23 cellular contexts compared by ENCODE assay signal in genomic region chr14:68508581-68508980, GRCh38.
A peak's percentile ranks its signal among the peaks of the same experiment; 100 is the strongest.
DNase-seq lines count a peak whose midpoint lies in the region; ATAC-seq and TF ChIP-seq lines count a peak whose summit lies in the region.
"Had no signal": no experiment of that assay in that cellular context is flagged by ENCODE, and none has a peak within 500 bp of the region (broad histone marks: within the 10 kb centered on the region; RNA-seq: fewer than 3 reads in every experiment).

No MANE protein-coding gene starts in this region.

- H3K4me2 ChIP-seq in trophoblast cell (ENCODE audit: low read length): no peak overlapping the region

- TF ChIP-seq POLR2A in vagina (IDR thresholded peaks at IDR 0.05): no peak

- H2BK120ac ChIP-seq in trophoblast cell (ENCODE audit: insufficient read depth, low read length, poor library complexity): peak overlapping the region; percentile 62

- peaks cover 4% of the 10 kb centered on the region for H3K79me2 ChIP-seq in trophoblast cell (ENCODE audit: control insufficient read depth, insufficient read depth, low read length, poor library complexity)

- H3K18ac ChIP-seq in trophoblast cell (ENCODE audit: low read length): peak overlapping the region; percentile 24

- peak overlapping the region; percentile 34 for H2BK5ac ChIP-seq in trophoblast cell (ENCODE audit: low read depth, low read length, poor library complexity)

- peak overlapping the region; percentile 70 for H3K27ac Mint-ChIP-seq in activated naive CD4-positive, alpha-beta T cell treated with anti-CD3 and anti-CD28 coated beads, Interleukin-2, amount 50 U/mL, for 24 hours
- no peak overlapping the region for H3K27ac Mint-ChIP-seq in activated naive CD4-positive, alpha-beta T cell treated with anti-CD3 and anti-CD28 coated beads, Interleukin-2, amount 10 ng/mL, durations not matched to agents 7 days and 5 days
- H3K27ac Mint-ChIP-seq: activated CD4-positive, alpha-beta memory T cell treated with anti-CD3 and anti-CD28 coated beads, Interleukin-2, amount 10 ng/mL, durations not matched to agents 7 days and 5 days; activated T-cell treated with anti-CD3 and anti-CD28 coated beads, Interleukin-2, amount 50 U/mL, for 24 hours had no signal

- peak overlapping the region; percentile 6 for H2AK5ac ChIP-seq in trophoblast cell (ENCODE audit: low read length)

- no peak overlapping the region for H3K4me3 Mint-ChIP-seq in activated naive CD4-positive, alpha-beta T cell treated with anti-CD3 and anti-CD28 coated beads, Interleukin-2, amount 50 U/mL, for 24 hours
- no peak overlapping the region for H3K4me3 Mint-ChIP-seq in activated naive CD4-positive, alpha-beta T cell treated with anti-CD3 and anti-CD28 coated beads, Interleukin-2, amount 10 ng/mL, durations not matched to agents 7 days and 5 days
- H3K4me3 Mint-ChIP-seq: activated CD4-positive, alpha-beta memory T cell treated with anti-CD3 and anti-CD28 coated beads, Interleukin-2, amount 10 ng/mL, durations not matched to agents 7 days and 5 days; activated T-cell treated with anti-CD3 and anti-CD28 coated beads, Interleukin-2, amount 50 U/mL, for 24 hours; CD14-positive monocyte had no signal

- no peak for DNase-seq in activated naive CD4-positive, alpha-beta T cell treated with anti-CD3 and anti-CD28 coated beads, Interleukin-2, amount 10 ng/mL, durations not matched to agents 7 days and 5 days
- DNase-seq in ecto neural progenitor cell (ENCODE audit: low spot score): peak; percentile 21
- no peak for DNase-seq in trophoblast cell
- peak in 1 of 2 donors; percentile 87 for DNase-seq in vagina (ENCODE audit: extremely low spot score in 2 of 2)
- DNase-seq in NCI-H446 treated with DMSO at 0.1 percent for 48 hours (lab: John Stamatoyannopoulos, UW): no peak
- DNase-seq in SW 1271 (lab: John Stamatoyannopoulos, UW): no peak
- DNase-seq: activated CD4-positive, alpha-beta memory T cell treated with anti-CD3 and anti-CD28 coated beads, Interleukin-2, amount 10 ng/mL, durations not matched to agents 7 days and 5 days; activated naive CD4-positive, alpha-beta T cell treated with anti-CD3 and anti-CD28 coated beads, Interleukin-2, amount 50 U/mL, for 16 hours; activated T-cell treated with anti-CD3 and anti-CD28 coated beads, Interleukin-2, amount 50 U/mL, for 24 hours; cerebellar nuclear complex; DMS79; effector memory CD8-positive, alpha-beta T cell; Karpas-422; NCI-H1092; NCI-H2081 treated with DMSO at 0.1 percent for 48 hours; NCI-H526 treated with DMSO at 0.1 percent for 48 hours; SHP77 treated with DMSO at 0.1 percent for 48 hours; stimulated activated naive CD4-positive, alpha-beta T cell treated with Interleukin-2 at 50 U/mL for 16 hours; upper lobe of left lung had no signal

- ATAC-seq in GM18873 (IDR thresholded peaks at IDR 0.05; ENCODE audit: low FRiP score, unreplicated experiment): no peak

- no peak overlapping the region for H3K9ac ChIP-seq in trophoblast cell (ENCODE audit: low read length)

- no peak overlapping the region for H3K23ac ChIP-seq in trophoblast cell (ENCODE audit: low read length)

- H4K12ac ChIP-seq in trophoblast cell (ENCODE audit: low read depth, low read length): no peak overlapping the region

- no peaks in the 10 kb centered on the region for H3K27me3 Mint-ChIP-seq in activated naive CD4-positive, alpha-beta T cell treated with anti-CD3 and anti-CD28 coated beads, Interleukin-2, amount 50 U/mL, for 24 hours
- peaks cover 11% of the 10 kb centered on the region for H3K27me3 Mint-ChIP-seq in activated naive CD4-positive, alpha-beta T cell treated with anti-CD3 and anti-CD28 coated beads, Interleukin-2, amount 10 ng/mL, durations not matched to agents 7 days and 5 days
- H3K27me3 Mint-ChIP-seq: activated CD4-positive, alpha-beta memory T cell treated with anti-CD3 and anti-CD28 coated beads, Interleukin-2, amount 10 ng/mL, durations not matched to agents 7 days and 5 days; activated T-cell treated with anti-CD3 and anti-CD28 coated beads, Interleukin-2, amount 50 U/mL, for 24 hours; effector memory CD8-positive, alpha-beta T cell had no signal

- no CpG with 5 or more reads among the region's 2 CpGs for WGBS in trophoblast cell (ENCODE audit: extremely low coverage, insufficient coverage, insufficient read length)

- H3K14ac ChIP-seq in trophoblast cell (ENCODE audit: low read length): peak overlapping the region; percentile 18

- H3K4me1 Mint-ChIP-seq in activated naive CD4-positive, alpha-beta T cell treated with anti-CD3 and anti-CD28 coated beads, Interleukin-2, amount 50 U/mL, for 24 hours: peaks cover 84% of the 10 kb centered on the region
- peaks cover 42% of the 10 kb centered on the region for H3K4me1 Mint-ChIP-seq in activated naive CD4-positive, alpha-beta T cell treated with anti-CD3 and anti-CD28 coated beads, Interleukin-2, amount 10 ng/mL, durations not matched to agents 7 days and 5 days

- no peak overlapping the region for H3K4ac ChIP-seq in trophoblast cell (ENCODE audit: low read depth, low read length)

- H3K4me3 ChIP-seq in trophoblast cell (ENCODE audit: low read depth, low read length): no peak overlapping the region
- H3K4me3 ChIP-seq in vagina: no peak overlapping the region
- H3K4me3 ChIP-seq: right lobe of liver, upper lobe of left lung had no signal

- peaks cover 32 to 33% of the 10 kb centered on the region in 2 experiments for H3K4me1 ChIP-seq in trophoblast cell (ENCODE audit: control insufficient read depth in 1 of 2, insufficient read depth in 2 of 2, low read length in 2 of 2)
- H3K4me1 ChIP-seq in vagina: peaks cover 80% of the 10 kb centered on the region
- H3K4me1 ChIP-seq: right lobe of liver had no signal

- H3K9me3 ChIP-seq in trophoblast cell (ENCODE audit: insufficient read depth, low read depth, low read length) (peaks cover 2% of the 10 kb centered on the region), vagina (no peaks in the 10 kb centered on the region)
- H3K9me3 ChIP-seq: right lobe of liver, upper lobe of left lung had no signal

- no peak overlapping the region for H2AFZ ChIP-seq in trophoblast cell (ENCODE audit: insufficient read depth, low read length, poor library complexity)

- H2BK12ac ChIP-seq in trophoblast cell (ENCODE audit: low read length): peak overlapping the region; percentile 7

- intact Hi-C loops in vagina (cut with DNase I): no loop called here

- H3K36me3 Mint-ChIP-seq in activated naive CD4-positive, alpha-beta T cell treated with anti-CD3 and anti-CD28 coated beads, Interleukin-2, amount 50 U/mL, for 24 hours: no peaks in the 10 kb centered on the region
- no peaks in the 10 kb centered on the region for H3K36me3 Mint-ChIP-seq in activated naive CD4-positive, alpha-beta T cell treated with anti-CD3 and anti-CD28 coated beads, Interleukin-2, amount 10 ng/mL, durations not matched to agents 7 days and 5 days
- H3K36me3 Mint-ChIP-seq: CD14-positive monocyte had no signal

- H4K8ac ChIP-seq in trophoblast cell (ENCODE audit: low read depth, low read length): no peak overlapping the region

- no peaks in the 10 kb centered on the region for H3K36me3 ChIP-seq in trophoblast cell (ENCODE audit: control insufficient read depth in 1 of 2, insufficient read depth in 2 of 2, low read length in 2 of 2)
- H3K36me3 ChIP-seq in vagina: no peaks in the 10 kb centered on the region
- H3K36me3 ChIP-seq: right lobe of liver, upper lobe of left lung had no signal

- TF ChIP-seq CTCF in vagina (IDR thresholded peaks at IDR 0.05): no peak

- CTCF ChIA-PET in activated naive CD4-positive, alpha-beta T cell treated with anti-CD3 and anti-CD28 coated beads, Interleukin-2, amount 10 ng/mL, durations not matched to agents 7 days and 5 days (lab: Charles Lee): interaction anchor here (1.0 kb wide), 1 partner anchor 11 kb away, joined by 3 read pairs; no protein-coding TSS in a partner anchor

- H3K27me3 ChIP-seq in trophoblast cell (ENCODE audit: insufficient read depth, low read length) (no peaks in the 10 kb centered on the region), vagina (no peaks in the 10 kb centered on the region)
- H3K27me3 ChIP-seq: right lobe of liver, upper lobe of left lung had no signal

- H4K91ac ChIP-seq in trophoblast cell (ENCODE audit: low read depth, low read length): peak overlapping the region; percentile 99

- peaks cover 62% of the 10 kb centered on the region for H3K79me1 ChIP-seq in trophoblast cell (ENCODE audit: low read length)

- H3K9me3 Mint-ChIP-seq in activated naive CD4-positive, alpha-beta T cell treated with anti-CD3 and anti-CD28 coated beads, Interleukin-2, amount 50 U/mL, for 24 hours: no peaks in the 10 kb centered on the region
- H3K9me3 Mint-ChIP-seq in activated naive CD4-positive, alpha-beta T cell treated with anti-CD3 and anti-CD28 coated beads, Interleukin-2, amount 10 ng/mL, durations not matched to agents 7 days and 5 days: no peaks in the 10 kb centered on the region
- H3K9me3 Mint-ChIP-seq: activated CD4-positive, alpha-beta memory T cell treated with anti-CD3 and anti-CD28 coated beads, Interleukin-2, amount 10 ng/mL, durations not matched to agents 7 days and 5 days; activated T-cell treated with anti-CD3 and anti-CD28 coated beads, Interleukin-2, amount 50 U/mL, for 24 hours; effector memory CD8-positive, alpha-beta T cell had no signal

- H3K27ac ChIP-seq in trophoblast cell (ENCODE audit: low read depth, low read length): no peak overlapping the region
- peak overlapping the region; percentile 84 for H3K27ac ChIP-seq in vagina
- H3K27ac ChIP-seq: right lobe of liver had no signal
